29 cellular contexts compared by ENCODE assay signal in genomic region chr7:107277331-107277730, GRCh38.
A peak's percentile ranks its signal among the peaks of the same experiment; 100 is the strongest.
DNase-seq lines count a peak whose midpoint lies in the region; ATAC-seq lines count a peak whose summit lies in the region.
"Had no signal": no experiment of that assay in that cellular context is flagged by ENCODE, and none has a peak within 500 bp of the region (broad histone marks: within the 10 kb centered on the region; RNA-seq: fewer than 3 reads in every experiment).

No MANE protein-coding gene starts in this region.

- H3K27me3 Mint-ChIP-seq in naive thymus-derived CD8-positive, alpha-beta T cell, result no peaks in the 10 kb centered on the region
- H3K27me3 Mint-ChIP-seq: activated CD4-positive, alpha-beta memory T cell treated with anti-CD3 and anti-CD28 coated beads, Interleukin-2, amount 10 ng/mL, durations not matched to agents 7 days and 5 days; activated naive CD8-positive, alpha-beta T cell treated with anti-CD3 and anti-CD28 coated beads, Interleukin-2, amount 10 ng/mL, durations not matched to agents 7 days and 5 days; progenitor cell of endocrine pancreas; stimulated activated naive B cell treated with anti-CD40 and anti-IgM and Interleukin-4, amounts not matched to agents 10 μg/mL and 1 μg/mL and 100 μg/mL, for 72 hours had no signal

- no peak overlapping the region for H3K27ac Mint-ChIP-seq in naive thymus-derived CD8-positive, alpha-beta T cell
- H3K27ac Mint-ChIP-seq: activated CD4-positive, alpha-beta memory T cell treated with anti-CD3 and anti-CD28 coated beads, Interleukin-2, amount 10 ng/mL, durations not matched to agents 7 days and 5 days; activated naive CD8-positive, alpha-beta T cell treated with anti-CD3 and anti-CD28 coated beads, Interleukin-2, amount 10 ng/mL, durations not matched to agents 7 days and 5 days; progenitor cell of endocrine pancreas; stimulated activated naive B cell treated with anti-CD40 and anti-IgM and Interleukin-4, amounts not matched to agents 10 μg/mL and 1 μg/mL and 100 μg/mL, for 72 hours had no signal

- H3K27me3 ChIP-seq in stomach smooth muscle (ENCODE audit: control insufficient read depth in 1 of 2, insufficient read depth in 2 of 2, low read length in 2 of 2), result no peaks in the 10 kb centered on the region
- H3K27me3 ChIP-seq: colonic mucosa, neutrophil, SJSA1 had no signal

- H3K36me3 ChIP-seq in stomach smooth muscle (ENCODE audit: control insufficient read depth in 2 of 2, insufficient read depth in 2 of 2, low read length in 2 of 2), result no peaks in the 10 kb centered on the region
- H3K36me3 ChIP-seq: colonic mucosa, neutrophil, SJSA1 had no signal

- no peak for DNase-seq in Right ventricle myocardium inferior (ENCODE audit: missing footprints)
- DNase-seq in cardiac septum (ENCODE audit: low spot score), result no peak
- DNase-seq in cerebellum (ENCODE audit: low spot score), result peak; percentile 45
- no peak for DNase-seq in left ventricle myocardium superior
- no peak for DNase-seq in naive thymus-derived CD8-positive, alpha-beta T cell
- DNase-seq in ureter (ENCODE audit: low spot score), result no peak
- DNase-seq: activated CD4-positive, alpha-beta memory T cell treated with anti-CD3 and anti-CD28 coated beads, Interleukin-2, amount 10 ng/mL, durations not matched to agents 7 days and 5 days; activated CD4-positive, CD25-positive, alpha-beta regulatory T cell treated with anti-CD3 and anti-CD28 coated beads, Interleukin-2, amount 50 U/mL, for 72 hours; activated effector memory CD4-positive, alpha-beta T cell treated with anti-CD3 and anti-CD28 coated beads, Interleukin-2, amount 50 U/mL, for 16 hours; activated naive CD8-positive, alpha-beta T cell treated with anti-CD3 and anti-CD28 coated beads, Interleukin-2, amount 10 ng/mL, durations not matched to agents 7 days and 5 days; colonic mucosa; DMS79 treated with DMSO at 0.1 percent for 48 hours; glutamatergic neuron; GOT3; kidney glomerular epithelial cell; NCI-H1048; NCI-H1930; NCI-H345; NCI-H82; PC-9; stimulated activated CD4-positive, alpha-beta T cell treated with anti-CD3 and anti-CD28 coated beads, Interleukin-2, amount 100 ng/mL, for 48 hours; stimulated activated naive B cell treated with anti-CD40 and anti-IgM and Interleukin-4, amounts not matched to agents 10 μg/mL and 1 μg/mL and 100 μg/mL, for 72 hours; T-helper 1 cell had no signal

- H3K27ac ChIP-seq in stomach smooth muscle (ENCODE audit: low read length), result no peak overlapping the region
- H3K27ac ChIP-seq: colonic mucosa, KMS-11, neutrophil, PC-9, SJSA1 had no signal

- no peaks in the 10 kb centered on the region for H3K9me3 ChIP-seq in stomach smooth muscle (ENCODE audit: control insufficient read depth in 2 of 2, low read length in 2 of 2)
- H3K9me3 ChIP-seq: colonic mucosa, neutrophil, SJSA1 had no signal

- no peaks in the 10 kb centered on the region for H3K4me1 ChIP-seq in stomach smooth muscle (ENCODE audit: control insufficient read depth, insufficient read depth, low read length)
- H3K4me1 ChIP-seq: colonic mucosa, SJSA1 had no signal

- no peak overlapping the region for H3K9ac ChIP-seq in stomach smooth muscle (ENCODE audit: low read length in 2 of 2)
- H3K9ac ChIP-seq: KMS-11 had no signal

- POLR2A ChIA-PET in naive thymus-derived CD8-positive, alpha-beta T cell (lab: Charles Lee), result no interaction called here

- peaks cover 0 to 55% (median 11%) of the 10 kb centered on the region in 3 donors for H3K36me3 Mint-ChIP-seq in naive thymus-derived CD8-positive, alpha-beta T cell

- H3K4me1 Mint-ChIP-seq in naive thymus-derived CD8-positive, alpha-beta T cell, result no peaks in the 10 kb centered on the region
- H3K4me1 Mint-ChIP-seq: activated naive CD8-positive, alpha-beta T cell treated with anti-CD3 and anti-CD28 coated beads, Interleukin-2, amount 10 ng/mL, durations not matched to agents 7 days and 5 days had no signal

- no peak overlapping the region for H3K4me3 Mint-ChIP-seq in naive thymus-derived CD8-positive, alpha-beta T cell
- H3K4me3 Mint-ChIP-seq: activated CD4-positive, alpha-beta memory T cell treated with anti-CD3 and anti-CD28 coated beads, Interleukin-2, amount 10 ng/mL, durations not matched to agents 7 days and 5 days; activated naive CD8-positive, alpha-beta T cell treated with anti-CD3 and anti-CD28 coated beads, Interleukin-2, amount 10 ng/mL, durations not matched to agents 7 days and 5 days; stimulated activated naive B cell treated with anti-CD40 and anti-IgM and Interleukin-4, amounts not matched to agents 10 μg/mL and 1 μg/mL and 100 μg/mL, for 72 hours had no signal

- ATAC-seq in Right ventricle myocardium inferior (peak; percentile 62), left ventricle myocardium superior (peak; percentile 80), HG02938 (IDR thresholded peaks at IDR 0.05; ENCODE audit: unreplicated experiment) (no peak)
- no peak for ATAC-seq in naive thymus-derived CD8-positive, alpha-beta T cell

- H3K4me3 ChIP-seq in stomach smooth muscle (ENCODE audit: low read length in 2 of 2), result peak overlapping the region; percentile 40
- H3K4me3 ChIP-seq: colonic mucosa, PC-9, SJSA1 had no signal

- intact Hi-C loops in Right ventricle myocardium inferior (cut with DNase I) (no loop called here), cardiac septum (cut with DNase I) (no loop called here), left ventricle myocardium superior (cut with micrococcal nuclease) (loop anchor here (10.0 kb wide), 1 partner anchor 53 kb away; no protein-coding TSS in a partner anchor)

- H3K9me3 Mint-ChIP-seq in naive thymus-derived CD8-positive, alpha-beta T cell, result no peaks in the 10 kb centered on the region
- H3K9me3 Mint-ChIP-seq: activated CD4-positive, alpha-beta memory T cell treated with anti-CD3 and anti-CD28 coated beads, Interleukin-2, amount 10 ng/mL, durations not matched to agents 7 days and 5 days; activated naive CD8-positive, alpha-beta T cell treated with anti-CD3 and anti-CD28 coated beads, Interleukin-2, amount 10 ng/mL, durations not matched to agents 7 days and 5 days; stimulated activated naive B cell treated with anti-CD40 and anti-IgM and Interleukin-4, amounts not matched to agents 10 μg/mL and 1 μg/mL and 100 μg/mL, for 72 hours had no signal

Comparison
In these comparisons a context has a peak if more than half of its experiments do, and no peak if none do; other contexts are left out.
1. ATAC-seq: peak in Right ventricle myocardium inferior (single experiment) and left ventricle myocardium superior (single experiment); none in naive thymus-derived CD8-positive, alpha-beta T cell (0 of 2) and HG02938 (single experiment).